ENCODE assay signal across 24 cellular contexts in the genomic region with DNA sequence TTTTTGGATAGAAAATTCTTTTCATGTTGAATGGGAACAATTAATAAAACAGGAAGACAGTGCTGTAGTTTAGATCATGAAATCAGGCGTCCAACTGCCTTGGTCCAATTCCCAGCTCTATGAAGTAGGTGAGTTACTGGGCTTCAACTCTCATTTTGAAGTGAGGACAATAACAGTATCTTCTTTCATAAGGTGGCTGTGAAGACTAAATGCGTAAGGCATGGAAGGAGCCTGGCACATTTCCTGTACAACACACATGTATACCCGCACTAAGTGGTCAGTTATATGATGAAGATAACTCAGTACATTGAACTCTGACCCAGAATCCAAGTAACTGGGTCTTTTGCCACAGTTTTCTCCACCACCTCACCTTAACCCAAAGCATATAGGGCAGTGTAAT.
"Had no signal": no experiment of that assay in that cellular context is flagged by ENCODE, and none has a peak within 500 bp of the region (broad histone marks: within the 10 kb centered on the region; RNA-seq: fewer than 3 reads in every experiment).

No MANE protein-coding gene starts in this region.

- H3K9me3 ChIP-seq: neutrophil, pancreas, prostate gland, right lobe of liver, sigmoid colon, stomach, thoracic aorta, thyroid gland, tibial nerve, upper lobe of left lung, vagina had no signal

- H3K4me1 ChIP-seq: prostate gland, right lobe of liver, sigmoid colon, thyroid gland, upper lobe of left lung, vagina had no signal

- H3K4me3 ChIP-seq: pancreas, prostate gland, right lobe of liver, sigmoid colon, stomach, thoracic aorta, thyroid gland, tibial nerve, upper lobe of left lung, vagina had no signal

- ATAC-seq: naive thymus-derived CD8-positive, alpha-beta T cell; natural killer cell treated with Interleukin-12 subunit alpha and Interleukin-12 subunit beta and Interleukin-15 and Interleukin-18, amount 100 ng/mL, for 72 hours; pancreas; right lobe of liver; stimulated activated effector memory CD8-positive, alpha-beta T cell treated with anti-CD3 and anti-CD28 coated beads, Interleukin-12 subunit alpha, Interleukin-12 subunit beta, amount 100 ng/mL, for 72 hours; stimulated activated naive B cell treated with anti-CD40 and anti-IgM and Interleukin-4, amounts not matched to agents 10 μg/mL and 1 μg/mL and 100 μg/mL, for 72 hours had no signal

- DNase-seq: naive thymus-derived CD8-positive, alpha-beta T cell; nephron progenitor cell; nucleus accumbens; pancreas; right lobe of liver; sigmoid colon; small intestine; stimulated activated CD4-positive, alpha-beta T cell treated with anti-CD3 and anti-CD28 coated beads, Interleukin-15, amount 100 ng/mL, for 24 hours; stimulated activated CD4-positive, alpha-beta T cell treated with anti-CD3 and anti-CD28 coated beads, Interleukin-2, amount 100 ng/mL, for 24 hours; stimulated activated CD4-positive, alpha-beta T cell treated with anti-CD3 and anti-CD28 coated beads, Interleukin-2, amount 100 ng/mL, for 48 hours; stimulated activated CD4-positive, alpha-beta T cell treated with anti-CD3 and anti-CD28 coated beads, Interleukin-4, amount 100 ng/mL, for 24 hours; stimulated activated naive B cell treated with anti-CD40 and anti-IgM and Interleukin-4, amounts not matched to agents 10 μg/mL and 1 μg/mL and 100 μg/mL, for 72 hours; stimulated activated naive CD4-positive, alpha-beta T cell treated with Interleukin-2 at 50 U/mL for 16 hours; stomach; thyroid gland; trophoblast cell; upper lobe of left lung had no signal

- H3K27ac ChIP-seq: neutrophil, pancreas, prostate gland, right lobe of liver, sigmoid colon, stomach, thoracic aorta, thyroid gland, upper lobe of left lung, vagina had no signal

- H3K36me3 ChIP-seq: pancreas, prostate gland, right lobe of liver, sigmoid colon, thoracic aorta, thyroid gland, tibial nerve, upper lobe of left lung, vagina had no signal

- H3K27me3 ChIP-seq: neutrophil, pancreas, right lobe of liver, sigmoid colon, stomach, thyroid gland, tibial nerve, upper lobe of left lung, vagina had no signal
